9 cellular contexts compared by ENCODE assay signal in the genomic region with DNA sequence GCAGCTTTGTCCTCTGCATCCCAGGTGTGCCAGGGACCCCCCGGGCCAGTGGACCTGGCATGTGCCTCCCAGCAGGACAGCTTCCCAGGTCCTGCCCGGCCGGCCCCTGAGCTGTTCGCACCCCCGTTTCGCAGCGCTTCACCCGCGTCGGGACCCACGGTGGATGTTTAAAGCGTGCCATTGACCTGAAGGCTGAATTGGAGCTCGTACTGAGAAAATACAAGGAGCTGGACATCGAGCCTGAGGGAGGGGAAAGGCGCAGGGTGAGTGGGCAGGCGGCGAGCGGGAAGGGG. TPM values are rescaled to one million over a fixed set of nuclear protein-coding genes. Genes with fewer than 3 reads are reported as not detected.
"Had no signal": no experiment of that assay in that cellular context is flagged by ENCODE, and none has a peak within 500 bp of the region (broad histone marks: within the 10 kb centered on the region; RNA-seq: fewer than 3 reads in every experiment).

No MANE protein-coding gene starts in this region.

- ATAC-seq: HepG2 had no signal

- FAIRE-seq: HepG2, HTR-8/SVneo had no signal

- H3K4me2 ChIP-seq: KMS-11 had no signal

- DNase-seq: IMR-90, KG1 had no signal

- H3K9ac ChIP-seq: KMS-11 had no signal

- H3K27ac ChIP-seq: HL-60, KMS-11 had no signal

RNA-seq across cellular contexts. Expression of gene NKX1-1, which starts 51.3 kb away (rescaled TPM):
- total RNA-seq: HepG2, HT-29, HT1080, IMR-90 had no signal
- polyA plus RNA-seq: HepG2, IgD-negative memory B cell, IMR-90 had no signal
